10 cellular contexts compared by ENCODE assay signal in the genomic region with DNA sequence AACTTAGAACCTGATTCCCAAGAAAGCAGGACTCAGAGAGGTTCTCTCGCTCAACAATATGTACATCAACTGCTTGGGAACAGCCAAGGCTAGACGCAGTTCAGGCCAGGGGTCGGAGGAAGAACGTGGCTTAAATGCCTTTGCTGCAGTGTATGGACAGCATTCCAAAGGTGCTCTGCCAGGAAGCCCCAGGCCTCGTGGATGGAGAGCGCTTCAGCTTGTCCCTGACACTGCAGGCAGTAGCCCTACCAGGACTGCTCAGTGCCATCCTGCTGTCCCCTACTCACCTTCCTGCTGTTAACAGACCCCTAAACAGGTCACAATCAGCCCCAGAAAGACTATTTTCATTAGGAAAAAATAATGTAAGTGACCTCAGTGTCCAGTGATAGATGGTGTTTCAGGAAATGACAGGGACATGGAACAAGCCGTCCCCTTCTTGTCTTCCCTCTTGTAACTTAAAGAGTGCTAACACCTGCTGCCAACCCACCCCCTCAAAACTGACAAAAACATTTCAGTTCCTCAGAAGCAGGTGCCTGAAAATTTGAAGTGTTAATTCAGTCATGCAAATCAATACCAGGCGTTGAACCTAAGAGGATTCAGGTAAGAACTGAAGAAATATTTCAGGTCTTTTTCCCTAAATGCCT. TPM values are rescaled to one million over a fixed set of nuclear protein-coding genes. Genes with fewer than 3 reads are reported as not detected.
A peak's percentile ranks its signal among the peaks of the same experiment; 100 is the strongest.
DNase-seq lines count a peak whose midpoint lies in the region; ATAC-seq, FAIRE-seq and TF ChIP-seq lines count a peak whose summit lies in the region.
"Had no signal": no experiment of that assay in that cellular context is flagged by ENCODE, and none has a peak within 500 bp of the region (broad histone marks: within the 10 kb centered on the region; RNA-seq: fewer than 3 reads in every experiment).

No MANE protein-coding gene starts in this region.

- POLR2A ChIA-PET in WTC11 (lab: Charles Lee) = interaction anchor here (0.6 kb wide), 1 partner anchor 257 kb away, joined by 3 read pairs; no protein-coding TSS in a partner anchor

- CTCF ChIA-PET in WTC11 (lab: Charles Lee) = interaction anchor here (0.7 to 2.4 kb wide), 3 partner anchors 16 to 359 kb away, joined by 3 to 8 read pairs (median 3); a partner anchor contains a TSS

- 68 to 82% (median 80%) methylated on average over 8 of the region's 8 CpGs for WGBS in spleen, 5 donors
- WGBS in pancreas, 2 donors = 71 to 78% methylated on average over 8 of the region's 8 CpGs

- H3K9me3 ChIP-seq in spleen (peaks cover 0 to 17% (median 14%) of the 10 kb centered on the region in 8 donors), pancreas (no peaks in the 10 kb centered on the region)

- TF ChIP-seq POLR2A in spleen (IDR thresholded peaks at IDR 0.05) = no peak

- TF ChIP-seq CTCF in WTC11 (IDR thresholded peaks at IDR 0.05) (no peak), spleen (IDR thresholded peaks at IDR 0.05 in 8 of 11, conservative IDR thresholded peaks at IDR 0.05 in 3 of 11) (no peak), pancreas (IDR thresholded peaks at IDR 0.05) (no peak)

- H3K4me3 ChIP-seq in spleen (no peak overlapping the region), pancreas (no peak overlapping the region)

- H3K9me3 Mint-ChIP-seq in WTC11 = peaks cover 13% of the 10 kb centered on the region

- H3K27me3 Mint-ChIP-seq in WTC11 (ENCODE audit: low read depth) = no peaks in the 10 kb centered on the region

- peak overlapping the region; percentile 0 for H3K27ac Mint-ChIP-seq in WTC11

- intact Hi-C loops in spleen (cut with DNase I; ENCODE audit: low total_unique reads) = no loop called here
- intact Hi-C loops in pancreas (cut with DNase I) = no loop called here

- FAIRE-seq in pancreas (lab: Jason Lieb, UNC) = no peak

- H3K27ac ChIP-seq in spleen (peak overlapping the region; percentile 17 to 89 (median 64)), pancreas (no peak overlapping the region)

- DNase-seq in WTC11 (ENCODE audit: low spot score) (peak; percentile 25), spleen (no peak), AG20443 (ENCODE audit: low spot score) (no peak), pancreas (no peak), NCI-H1436 (lab: John Stamatoyannopoulos, UW) (no peak)
- DNase-seq in activated T-cell treated with anti-CD3 and anti-CD28 coated beads, Interleukin-2, amount 50 U/mL, for 1 hour = no peak
- DNase-seq: head of caudate nucleus had no signal

- H3K36me3 ChIP-seq in spleen = peaks cover 0 to 18% (median 0%) of the 10 kb centered on the region in 6 donors
- H3K36me3 ChIP-seq in pancreas = no peaks in the 10 kb centered on the region

- peaks cover 14 to 91% (median 69%) of the 10 kb centered on the region in 6 donors for H3K4me1 ChIP-seq in spleen
- peaks cover 12 to 47% (median 40%) of the 10 kb centered on the region in 3 donors for H3K4me1 ChIP-seq in pancreas

- peaks cover 26% of the 10 kb centered on the region for H3K36me3 Mint-ChIP-seq in WTC11

- ATAC-seq in GM19043 (IDR thresholded peaks at IDR 0.05; ENCODE audit: low read depth, unreplicated experiment) (peak; percentile 50), HG02759 (IDR thresholded peaks at IDR 0.05; ENCODE audit: unreplicated experiment) (peak; percentile 50), WTC11 (peak; percentile 45), pancreas (no peak)
- ATAC-seq: Panc1 had no signal

- peaks cover 39% of the 10 kb centered on the region for H3K4me1 Mint-ChIP-seq in WTC11

- no peaks in the 10 kb centered on the region for H3K27me3 ChIP-seq in spleen (replicated peaks in 1 of 7)
- H3K27me3 ChIP-seq in pancreas = no peaks in the 10 kb centered on the region

- no peak overlapping the region for H3K4me3 Mint-ChIP-seq in WTC11

TF ChIP-seq in WTC11, 78 proteins besides CTCF, POLR2A, EP300 and RAD21:
- no peak for TF ChIP-seq ZNF219 (CRISPR knock-in tag; IDR thresholded peaks at IDR 0.05; ENCODE audit: borderline replicate concordance)
- TF ChIP-seq JAZF1 (CRISPR knock-in tag; IDR thresholded peaks at IDR 0.05) = no peak
- no peak for TF ChIP-seq ZNF317 (CRISPR knock-in tag; IDR thresholded peaks at IDR 0.05; ENCODE audit: borderline replicate concordance, low read depth)
- TF ChIP-seq, protein P1, sequence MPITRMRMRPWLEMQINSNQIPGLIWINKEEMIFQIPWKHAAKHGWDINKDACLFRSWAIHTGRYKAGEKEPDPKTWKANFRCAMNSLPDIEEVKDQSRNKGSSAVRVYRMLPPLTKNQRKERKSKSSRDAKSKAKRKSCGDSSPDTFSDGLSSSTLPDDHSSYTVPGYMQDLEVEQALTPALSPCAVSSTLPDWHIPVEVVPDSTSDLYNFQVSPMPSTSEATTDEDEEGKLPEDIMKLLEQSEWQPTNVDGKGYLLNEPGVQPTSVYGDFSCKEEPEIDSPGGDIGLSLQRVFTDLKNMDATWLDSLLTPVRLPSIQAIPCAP (CRISPR knock-in tag; IDR thresholded peaks at IDR 0.05) = no peak
- TF ChIP-seq, protein P2, sequence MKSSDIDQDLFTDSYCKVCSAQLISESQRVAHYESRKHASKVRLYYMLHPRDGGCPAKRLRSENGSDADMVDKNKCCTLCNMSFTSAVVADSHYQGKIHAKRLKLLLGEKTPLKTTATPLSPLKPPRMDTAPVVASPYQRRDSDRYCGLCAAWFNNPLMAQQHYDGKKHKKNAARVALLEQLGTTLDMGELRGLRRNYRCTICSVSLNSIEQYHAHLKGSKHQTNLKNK (CRISPR knock-in tag; IDR thresholded peaks at IDR 0.05) = no peak
- no peak for TF ChIP-seq NR2C2 (CRISPR knock-in tag; IDR thresholded peaks at IDR 0.05)
- TF ChIP-seq, protein P3, sequence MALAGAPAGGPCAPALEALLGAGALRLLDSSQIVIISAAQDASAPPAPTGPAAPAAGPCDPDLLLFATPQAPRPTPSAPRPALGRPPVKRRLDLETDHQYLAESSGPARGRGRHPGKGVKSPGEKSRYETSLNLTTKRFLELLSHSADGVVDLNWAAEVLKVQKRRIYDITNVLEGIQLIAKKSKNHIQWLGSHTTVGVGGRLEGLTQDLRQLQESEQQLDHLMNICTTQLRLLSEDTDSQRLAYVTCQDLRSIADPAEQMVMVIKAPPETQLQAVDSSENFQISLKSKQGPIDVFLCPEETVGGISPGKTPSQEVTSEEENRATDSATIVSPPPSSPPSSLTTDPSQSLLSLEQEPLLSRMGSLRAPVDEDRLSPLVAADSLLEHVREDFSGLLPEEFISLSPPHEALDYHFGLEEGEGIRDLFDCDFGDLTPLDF (CRISPR knock-in tag; IDR thresholded peaks at IDR 0.05) = no peak
- TF ChIP-seq SOX15 (CRISPR knock-in tag; IDR thresholded peaks at IDR 0.05) = no peak
- TF ChIP-seq SMAD4 (CRISPR knock-in tag; IDR thresholded peaks at IDR 0.05) = no peak
- no peak for TF ChIP-seq ZNF138 (CRISPR knock-in tag; conservative IDR thresholded peaks at IDR 0.05)
- TF ChIP-seq ZNF263 (CRISPR knock-in tag; IDR thresholded peaks at IDR 0.05; ENCODE audit: low read depth) = no peak
- no peak for TF ChIP-seq CBFB (CRISPR knock-in tag; IDR thresholded peaks at IDR 0.05; ENCODE audit: low read depth)

RNA-seq across cellular contexts. Expression of a gene that starts 16.5 kb away (rescaled TPM):
- total RNA-seq in WTC11 (2021) = 48.1 to 60.6 TPM (median 52.1 TPM) in 3 replicates
- total RNA-seq in spleen = 10 to 100 TPM; 29.3 to 68.4 (median 44.9) TPM
- polyA plus RNA-seq in spleen = 1 to 10 TPM; 3.5 to 6.1 (median 5.4) TPM
- 10 to 100 TPM; 21.3 to 38.4 (median 32.3) TPM for total RNA-seq in pancreas
- polyA plus RNA-seq in pancreas = 10 to 100 TPM in 1 of 2 donors, 1 to 10 TPM in 1; 6.6 to 10.4 TPM

Comparison
In these comparisons a context has a peak if more than half of its experiments do, and no peak if none do; other contexts are left out.
1. ATAC-seq: peak in GM19043 (single experiment), HG02759 (single experiment) and WTC11 (single experiment); none in pancreas (0 of 4).
2. H3K27ac ChIP-seq: peak in spleen (8 of 8); none in pancreas (0 of 4).